8 cellular contexts compared by ENCODE assay signal in the genomic region with DNA sequence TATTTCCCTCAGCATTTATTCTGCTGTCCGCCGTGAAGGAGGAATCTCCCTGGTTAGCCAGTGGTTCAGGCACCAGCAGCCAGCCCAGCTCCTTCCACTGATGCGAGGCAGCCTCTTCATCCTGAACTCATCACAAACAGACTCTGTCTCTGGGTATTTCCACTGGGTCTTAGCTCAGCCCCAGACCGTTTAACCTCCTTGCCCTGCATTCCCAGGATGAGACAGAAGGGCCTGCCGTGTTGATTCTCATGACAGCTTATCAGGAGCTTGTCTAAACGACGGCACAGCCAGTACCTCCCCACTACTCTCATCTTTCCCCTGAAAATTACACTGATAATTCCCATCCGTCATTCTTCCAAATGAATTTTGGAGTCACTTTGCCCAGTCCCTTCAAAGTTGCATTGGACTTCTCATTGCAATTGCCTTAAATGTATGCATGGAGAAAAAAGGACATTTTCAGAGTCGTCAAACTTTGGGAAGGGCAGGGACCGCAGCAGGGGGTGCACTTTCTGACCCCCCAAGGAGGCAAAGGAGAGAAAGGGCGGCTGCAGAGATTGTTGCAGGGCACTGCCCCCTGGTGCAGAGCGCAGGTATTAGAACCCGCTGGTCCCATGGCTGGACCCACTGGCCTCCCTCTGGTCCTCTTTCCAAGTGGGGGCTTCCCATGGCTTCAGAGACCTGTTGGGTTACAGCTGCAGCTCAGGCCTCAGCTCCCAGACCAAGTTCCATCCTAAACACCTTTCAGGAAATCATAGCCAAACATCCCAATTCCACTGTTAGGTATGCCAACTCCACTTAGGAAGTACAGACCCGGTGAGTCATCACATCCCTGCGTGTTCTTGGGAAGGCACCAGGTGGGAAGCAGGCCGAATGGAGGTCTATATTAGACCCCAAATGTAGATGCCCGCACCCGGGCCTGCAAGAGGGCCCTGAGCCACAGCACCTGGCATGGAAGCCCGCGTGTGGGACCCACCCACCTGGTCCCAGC. TPM values are rescaled to one million over a fixed set of nuclear protein-coding genes. Genes with fewer than 3 reads are reported as not detected.
DNase-seq lines count a peak whose midpoint lies in the region; ATAC-seq, FAIRE-seq and TF ChIP-seq lines count a peak whose summit lies in the region.

No MANE protein-coding gene starts in this region.

- peaks cover 9 to 31% (median 18%) of the 10 kb centered on the region in 9 donors for H3K27me3 ChIP-seq in heart left ventricle
- H3K27me3 ChIP-seq in RWPE2 (ENCODE audit: insufficient read depth, poor library complexity, severe bottlenecking), result no peaks in the 10 kb centered on the region
- H3K27me3 ChIP-seq in vagina, result peaks cover 4% of the 10 kb centered on the region
- H3K27me3 ChIP-seq in small intestine (ENCODE audit: control insufficient read depth in 2 of 2, insufficient read depth in 2 of 2, low read length in 2 of 2), result peaks cover 0 to 5% of the 10 kb centered on the region in 2 donors

- H3K36me3 ChIP-seq in heart left ventricle (no peaks in the 10 kb centered on the region), RWPE2 (ENCODE audit: low read depth) (no peaks in the 10 kb centered on the region), vagina (no peaks in the 10 kb centered on the region), small intestine (ENCODE audit: control insufficient read depth in 2 of 2, insufficient read depth in 2 of 2, low read length in 2 of 2) (no peaks in the 10 kb centered on the region)

- H3K4me1 ChIP-seq in heart left ventricle (peaks cover 0 to 26% (median 17%) of the 10 kb centered on the region in 12 donors), RWPE2 (ENCODE audit: insufficient read depth, poor library complexity, severe bottlenecking) (peaks cover 9% of the 10 kb centered on the region), vagina (peaks cover 25% of the 10 kb centered on the region), small intestine (ENCODE audit: control insufficient read depth in 2 of 2, insufficient read depth in 1 of 2, low read depth in 1 of 2, low read length in 1 of 2) (peaks cover 0 to 5% of the 10 kb centered on the region in 2 donors)

- TF ChIP-seq POLR2A in heart left ventricle (IDR thresholded peaks at IDR 0.05), result no peak
- no peak for TF ChIP-seq POLR2A in vagina (IDR thresholded peaks at IDR 0.05)

- H3K9me3 Mint-ChIP-seq in glutamatergic neuron (ENCODE audit: unreplicated experiment), result peaks cover 5% of the 10 kb centered on the region

- H3K27ac Mint-ChIP-seq in glutamatergic neuron (ENCODE audit: unreplicated experiment), result no peak overlapping the region

- FAIRE-seq in small intestine (lab: Jason Lieb, UNC), result no peak

- no peak overlapping the region for H3K4me3 Mint-ChIP-seq in glutamatergic neuron (ENCODE audit: unreplicated experiment)

- 48 to 59% (median 53%) methylated on average over 19 to 20 of the region's 20 CpGs for WGBS in heart left ventricle, 4 donors
- whole genome bisulfite sequencing in small intestine, 3 donors, result 49 to 63% (median 52%) methylated on average over 20 of the region's 20 CpGs

- H3K27me3 Mint-ChIP-seq in glutamatergic neuron (ENCODE audit: unreplicated experiment), result peaks cover 9% of the 10 kb centered on the region

- no peaks in the 10 kb centered on the region for H3K36me3 Mint-ChIP-seq in glutamatergic neuron (ENCODE audit: unreplicated experiment)

- intact Hi-C loops in heart left ventricle (cut with DNase I) (loop anchor here in 5 of 10 donors (1.0 to 5.0 kb wide), 3 partner anchors 48 to 163 kb away; a partner anchor contains a TSS), cardiac septum (cut with DNase I) (no loop called here), vagina (cut with DNase I) (no loop called here)

- TF ChIP-seq CTCF in heart left ventricle (IDR thresholded peaks at IDR 0.05) (peak; percentile 36 to 62 (median 53)), RWPE2 (IDR thresholded peaks at IDR 0.05; ENCODE audit: poor library complexity, severe bottlenecking) (peak; percentile 55), glutamatergic neuron (IDR thresholded peaks at IDR 0.05; ENCODE audit: partially characterized antibody, unreplicated experiment) (peak; percentile 76), vagina (IDR thresholded peaks at IDR 0.05) (peak in 2 of 3 experiments; percentile 32 to 43)

- ATAC-seq in heart left ventricle (no peak), RWPE2 (ENCODE audit: low read depth) (no peak), GM21367 (IDR thresholded peaks at IDR 0.05; ENCODE audit: unreplicated experiment) (no peak)

- no peak overlapping the region for H3K4me3 ChIP-seq in heart left ventricle
- H3K4me3 ChIP-seq in RWPE2 (ENCODE audit: severe bottlenecking), result no peak overlapping the region
- no peak overlapping the region for H3K4me3 ChIP-seq in vagina
- H3K4me3 ChIP-seq in small intestine (ENCODE audit: low read depth in 1 of 2, low read length in 2 of 2), result no peak overlapping the region

- H3K27ac ChIP-seq in heart left ventricle (no peak overlapping the region), RWPE2 (ENCODE audit: poor library complexity, severe bottlenecking) (no peak overlapping the region), vagina (no peak overlapping the region), small intestine (ENCODE audit: low read depth in 1 of 2, low read length in 1 of 2) (no peak overlapping the region)

- no peaks in the 10 kb centered on the region for H3K9me3 ChIP-seq in heart left ventricle
- no peaks in the 10 kb centered on the region for H3K9me3 ChIP-seq in RWPE2 (ENCODE audit: severe bottlenecking)
- H3K9me3 ChIP-seq in vagina, result no peaks in the 10 kb centered on the region
- no peaks in the 10 kb centered on the region for H3K9me3 ChIP-seq in small intestine (ENCODE audit: control insufficient read depth, low read depth)

- H3K4me1 Mint-ChIP-seq in glutamatergic neuron (ENCODE audit: low read depth, unreplicated experiment), result peaks cover 15% of the 10 kb centered on the region

- DNase-seq in heart left ventricle, result no peak
- DNase-seq in cardiac septum (ENCODE audit: low spot score), result no peak
- DNase-seq in RWPE2 (ENCODE audit: low spot score), result no peak
- no peak for DNase-seq in glutamatergic neuron
- DNase-seq in vagina (ENCODE audit: extremely low spot score in 2 of 2), result no peak
- DNase-seq in small intestine, result no peak
- no peak for DNase-seq in Ammon's horn (ENCODE audit: low spot score)

RNA-seq across cellular contexts. Expression of a gene that starts 3.7 kb away (rescaled TPM):
- total RNA-seq in heart left ventricle, result 10 to 100 TPM in 2 of 9 donors, 1 to 10 TPM in 7; 1.9 to 16.2 (median 5.9) TPM
- polyA plus RNA-seq in heart left ventricle, result 1 to 10 TPM; 2.0 to 4.3 TPM
- total RNA-seq in cardiac septum, result 9.3 TPM
- 64.7 TPM for total RNA-seq in glutamatergic neuron (ENCODE audit: unreplicated experiment)
- 37.6 TPM for total RNA-seq in vagina
- 1 to 10 TPM in 2 of 3 donors, under 1 TPM in 1; 0.45 to 5.5 (median 1.9) TPM for polyA plus RNA-seq in small intestine

RNA-seq across cellular contexts. Expression of a gene that starts 9.8 kb away (rescaled TPM):
- 10 to 100 TPM; 32.0 to 58.0 (median 48.8) TPM for total RNA-seq in heart left ventricle
- polyA plus RNA-seq in heart left ventricle, result 10 to 100 TPM; 24.2 to 48.8 TPM
- 44.3 TPM for total RNA-seq in cardiac septum
- 43.1 TPM for total RNA-seq in glutamatergic neuron (ENCODE audit: unreplicated experiment)
- 44.9 TPM for total RNA-seq in vagina
- 10 to 100 TPM; 41.2 to 97.7 (median 86.2) TPM for polyA plus RNA-seq in small intestine

RNA-seq across cellular contexts. Expression of a gene that starts 34.9 kb away (rescaled TPM):
- 10 to 100 TPM in 6 of 9 donors, 1 to 10 TPM in 3; 8.5 to 21.6 (median 11.3) TPM for total RNA-seq in heart left ventricle
- polyA plus RNA-seq in heart left ventricle, result 10 to 100 TPM in 1 of 2 donors, 1 to 10 TPM in 1; 9.3 to 18.0 TPM
- total RNA-seq in cardiac septum, result 14.3 TPM
- 47.7 TPM for total RNA-seq in glutamatergic neuron (ENCODE audit: unreplicated experiment)
- total RNA-seq in vagina, result 23.3 TPM
- 10 to 100 TPM; 25.7 to 36.9 (median 33.0) TPM for polyA plus RNA-seq in small intestine

RNA-seq across cellular contexts. Expression of a gene that starts 37.3 kb away (rescaled TPM):
- total RNA-seq in heart left ventricle (under 1 TPM in 3 of 9 donors, not detected in 6; 0.15 to 0.53 (median 0.19) TPM), cardiac septum (0.30 TPM), glutamatergic neuron (ENCODE audit: unreplicated experiment) (13.0 TPM), vagina (8.1 TPM)
- polyA plus RNA-seq in heart left ventricle (under 1 TPM; 0.01 to 0.11 TPM), small intestine (under 1 TPM in 1 of 3 donors, not detected in 2; 0.15 TPM)
